Comparison of ENCODE assay signal across 26 cellular contexts in genomic region chr9:90941661-90942060, GRCh38.
"Had no signal": no experiment of that assay in that cellular context is flagged by ENCODE, and none has a peak within 500 bp of the region (broad histone marks: within the 10 kb centered on the region; RNA-seq: fewer than 3 reads in every experiment).

No MANE protein-coding gene starts in this region.

- H3K4me2 ChIP-seq: smooth muscle cell had no signal

- H3K27me3 ChIP-seq: ovary, right atrium auricular region, right lobe of liver, testis, thyroid gland, transverse colon, upper lobe of right lung had no signal

- H3K9me3 ChIP-seq: left lung, lower lobe of right lung, ovary, right atrium auricular region, right lobe of liver, testis, thyroid gland, transverse colon, upper lobe of right lung had no signal

- FAIRE-seq: kidney, urothelium cell line had no signal

- H3K27ac ChIP-seq: left lung, lower lobe of right lung, ovary, right atrium auricular region, right lobe of liver, stomach, testis, thyroid gland, upper lobe of right lung had no signal

- H3K36me3 Mint-ChIP-seq: mesothelial cell of epicardium; naive thymus-derived CD4-positive, alpha-beta T cell; natural killer cell treated with Interleukin-12 subunit alpha and Interleukin-12 subunit beta and Interleukin-15 and Interleukin-18, amount 100 ng/mL, for 72 hours had no signal

- DNase-seq: hippocampal formation; kidney; left colon; left lung; lower lobe of right lung; mesendoderm; naive thymus-derived CD4-positive, alpha-beta T cell; ovary; right lobe of liver; stimulated activated CD4-positive, alpha-beta T cell treated with anti-CD3 and anti-CD28 coated beads, Interleukin-1b, Interleukin-23, amount 100 ng/mL, for 48 hours; stimulated activated CD4-positive, alpha-beta T cell treated with anti-CD3 and anti-CD28 coated beads, Interleukin-2, amount 100 ng/mL, for 48 hours; stimulated activated CD4-positive, alpha-beta T cell treated with anti-CD3 and anti-CD28 coated beads, Interleukin-4, amount 100 ng/mL, for 4 hours; stimulated activated CD8-positive, alpha-beta memory T cell treated with anti-CD3 and anti-CD28 coated beads, Interleukin-4, amount 100 ng/mL, for 48 hours; stimulated activated naive B cell treated with anti-CD40 and anti-IgM and Interleukin-4, amounts not matched to agents 10 μg/mL and 1 μg/mL and 100 μg/mL, for 72 hours; stimulated activated naive CD8-positive, alpha-beta T cell treated with anti-CD3 and anti-CD28 coated beads, Interleukin-15, Interleukin-2, amounts not matched to agents 100 U/mL and 50 U/mL, for 24 hours; stomach; testis; thyroid gland; transverse colon; upper lobe of right lung had no signal

- H3K36me3 ChIP-seq: left lung, lower lobe of right lung, ovary, right atrium auricular region, right lobe of liver, stomach, thyroid gland, transverse colon, upper lobe of right lung had no signal

- H3K27me3 Mint-ChIP-seq: progenitor cell of endocrine pancreas had no signal

- H3K4me1 ChIP-seq: left lung, lower lobe of right lung, right atrium auricular region, right lobe of liver, stomach, testis, thyroid gland, transverse colon, upper lobe of right lung had no signal

- H3K27ac Mint-ChIP-seq: mesothelial cell of epicardium; naive thymus-derived CD4-positive, alpha-beta T cell; natural killer cell treated with Interleukin-12 subunit alpha and Interleukin-12 subunit beta and Interleukin-15 and Interleukin-18, amount 100 ng/mL, for 72 hours; progenitor cell of endocrine pancreas; stimulated activated naive B cell treated with anti-CD40 and anti-IgM and Interleukin-4, amounts not matched to agents 10 μg/mL and 1 μg/mL and 100 μg/mL, for 72 hours had no signal

- H3K4me3 Mint-ChIP-seq: mesothelial cell of epicardium; natural killer cell treated with Interleukin-12 subunit alpha and Interleukin-12 subunit beta and Interleukin-15 and Interleukin-18, amount 100 ng/mL, for 72 hours; stimulated activated naive B cell treated with anti-CD40 and anti-IgM and Interleukin-4, amounts not matched to agents 10 μg/mL and 1 μg/mL and 100 μg/mL, for 72 hours had no signal

- H3K4me3 ChIP-seq: left lung, lower lobe of right lung, ovary, right atrium auricular region, right lobe of liver, smooth muscle cell, stomach, testis, thyroid gland, transverse colon, upper lobe of right lung had no signal

- ATAC-seq: left colon; left lung; lower lobe of right lung; naive thymus-derived CD4-positive, alpha-beta T cell; natural killer cell treated with Interleukin-12 subunit alpha and Interleukin-12 subunit beta and Interleukin-15 and Interleukin-18, amount 100 ng/mL, for 72 hours; right lobe of liver; stimulated activated naive B cell treated with anti-CD40 and anti-IgM and Interleukin-4, amounts not matched to agents 10 μg/mL and 1 μg/mL and 100 μg/mL, for 72 hours; stimulated activated naive CD8-positive, alpha-beta T cell treated with anti-CD3 and anti-CD28 coated beads, Interleukin-15, Interleukin-2, amounts not matched to agents 100 U/mL and 50 U/mL, for 24 hours; upper lobe of right lung had no signal

- H3K4me1 Mint-ChIP-seq: naive thymus-derived CD4-positive, alpha-beta T cell; stimulated activated naive B cell treated with anti-CD40 and anti-IgM and Interleukin-4, amounts not matched to agents 10 μg/mL and 1 μg/mL and 100 μg/mL, for 72 hours had no signal

- H3K9me3 Mint-ChIP-seq: natural killer cell treated with Interleukin-12 subunit alpha and Interleukin-12 subunit beta and Interleukin-15 and Interleukin-18, amount 100 ng/mL, for 72 hours had no signal
